In the genomic region with DNA sequence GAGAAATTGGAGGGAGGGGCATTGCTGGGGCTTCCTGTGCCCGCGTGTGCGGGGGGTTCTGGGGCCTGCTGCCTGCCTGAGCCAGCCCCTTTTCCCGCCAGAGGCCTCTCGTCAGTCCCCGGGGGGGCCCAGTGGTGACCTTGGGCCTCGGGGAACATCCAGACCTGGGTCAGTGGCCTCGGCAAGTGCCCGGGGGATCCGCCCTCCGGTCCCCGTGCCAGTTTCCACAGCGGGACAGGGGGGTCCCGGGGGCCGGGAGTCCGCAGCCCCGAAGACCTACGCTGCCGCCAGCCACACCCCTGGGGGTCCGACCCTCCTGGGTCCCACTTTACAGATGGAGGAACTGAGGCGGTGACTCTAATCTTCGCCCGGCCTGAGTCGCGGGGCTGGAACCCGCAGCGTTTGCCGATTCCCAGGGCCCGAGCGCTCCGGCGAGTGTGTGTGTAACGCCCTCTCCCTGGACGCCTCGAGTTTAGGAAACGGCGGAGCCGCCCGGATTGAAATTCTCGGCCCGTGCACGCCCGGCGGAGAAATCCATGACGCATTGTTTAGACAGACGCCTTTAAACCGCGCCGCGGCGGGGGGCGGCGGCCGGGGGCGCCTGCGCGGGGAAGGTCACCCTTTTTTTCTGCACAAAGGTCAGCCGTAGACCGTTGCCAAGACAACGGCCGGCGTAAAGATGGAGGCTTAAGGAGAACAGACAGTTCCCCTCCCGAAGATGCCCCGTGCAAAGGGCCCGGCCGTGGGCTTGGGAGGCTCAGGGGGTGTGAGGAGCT, we compare ENCODE assay signal across 1 cellular context.
A peak's percentile ranks its signal among the peaks of the same experiment; 100 is the strongest.
TF ChIP-seq lines count a peak whose summit lies in the region.

No MANE protein-coding gene starts in this region.

TF ChIP-seq in HEK293, 187 proteins besides CTCF, POLR2A, EP300 and RAD21 (continued from another document and continues in another):
- TF ChIP-seq, protein P1, sequence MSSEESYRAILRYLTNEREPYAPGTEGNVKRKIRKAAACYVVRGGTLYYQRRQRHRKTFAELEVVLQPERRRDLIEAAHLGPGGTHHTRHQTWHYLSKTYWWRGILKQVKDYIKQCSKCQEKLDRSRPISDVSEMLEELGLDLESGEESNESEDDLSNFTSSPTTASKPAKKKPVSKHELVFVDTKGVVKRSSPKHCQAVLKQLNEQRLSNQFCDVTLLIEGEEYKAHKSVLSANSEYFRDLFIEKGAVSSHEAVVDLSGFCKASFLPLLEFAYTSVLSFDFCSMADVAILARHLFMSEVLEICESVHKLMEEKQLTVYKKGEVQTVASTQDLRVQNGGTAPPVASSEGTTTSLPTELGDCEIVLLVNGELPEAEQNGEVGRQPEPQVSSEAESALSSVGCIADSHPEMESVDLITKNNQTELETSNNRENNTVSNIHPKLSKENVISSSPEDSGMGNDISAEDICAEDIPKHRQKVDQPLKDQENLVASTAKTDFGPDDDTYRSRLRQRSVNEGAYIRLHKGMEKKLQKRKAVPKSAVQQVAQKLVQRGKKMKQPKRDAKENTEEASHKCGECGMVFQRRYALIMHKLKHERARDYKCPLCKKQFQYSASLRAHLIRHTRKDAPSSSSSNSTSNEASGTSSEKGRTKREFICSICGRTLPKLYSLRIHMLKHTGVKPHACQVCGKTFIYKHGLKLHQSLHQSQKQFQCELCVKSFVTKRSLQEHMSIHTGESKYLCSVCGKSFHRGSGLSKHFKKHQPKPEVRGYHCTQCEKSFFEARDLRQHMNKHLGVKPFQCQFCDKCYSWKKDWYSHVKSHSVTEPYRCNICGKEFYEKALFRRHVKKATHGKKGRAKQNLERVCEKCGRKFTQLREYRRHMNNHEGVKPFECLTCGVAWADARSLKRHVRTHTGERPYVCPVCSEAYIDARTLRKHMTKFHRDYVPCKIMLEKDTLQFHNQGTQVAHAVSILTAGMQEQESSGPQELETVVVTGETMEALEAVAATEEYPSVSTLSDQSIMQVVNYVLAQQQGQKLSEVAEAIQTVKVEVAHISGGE (tag by site-specific recombination; conservative IDR thresholded peaks at IDR 0.05; ENCODE audit: low read depth): 0 out of 2 replicates have a peak, but pooled peaks have one; percentile 20
- TF ChIP-seq BCL11A (tag by site-specific recombination; IDR thresholded peaks at IDR 0.05; ENCODE audit: low read depth) (no peak), KLF9 (tag by site-specific recombination; IDR thresholded peaks at IDR 0.05; ENCODE audit: low read depth) (0 out of 2 replicates have a peak, but pooled peaks have one; percentile 26), EGR2 (tag by site-specific recombination; IDR thresholded peaks at IDR 0.05; ENCODE audit: low read depth) (peak; percentile 34; the same call in 1 of the 2 replicates), ZNF596 (tag by site-specific recombination; IDR thresholded peaks at IDR 0.05) (no peak), HOXD13 (CRISPR knock-in tag; IDR thresholded peaks at IDR 0.05; ENCODE audit: borderline replicate concordance) (no peak), ZNF335 (tag by site-specific recombination; conservative IDR thresholded peaks at IDR 0.05) (peak; percentile 85), ZNF621 (tag by site-specific recombination; IDR thresholded peaks at IDR 0.05) (no peak), GLIS2 (tag by site-specific recombination; IDR thresholded peaks at IDR 0.05) (peak; percentile 69), ZNF692 (tag by site-specific recombination; IDR thresholded peaks at IDR 0.05) (peak; percentile 45; the same call in 1 of the 2 replicates), ZNF132 (tag by site-specific recombination; IDR thresholded peaks at IDR 0.05; ENCODE audit: borderline replicate concordance) (no peak), ATF2 (tag by site-specific recombination; IDR thresholded peaks at IDR 0.05; ENCODE audit: low read depth) (peak; percentile 61), ZNF501 (tag by site-specific recombination; IDR thresholded peaks at IDR 0.05) (no peak), GFI1B (tag by site-specific recombination; IDR thresholded peaks at IDR 0.05) (no peak), YY2 (tag by site-specific recombination; IDR thresholded peaks at IDR 0.05) (0 out of 2 replicates have a peak, but pooled peaks have one; percentile 15), HOXA7 (CRISPR knock-in tag; IDR thresholded peaks at IDR 0.05; ENCODE audit: borderline replicate concordance) (no peak), ZFHX2 (tag by site-specific recombination; conservative IDR thresholded peaks at IDR 0.05) (peak; percentile 35; the same call in 1 of the 2 replicates), ZNF24 (tag by site-specific recombination; IDR thresholded peaks at IDR 0.05) (no peak), KLF1 (tag by site-specific recombination; IDR thresholded peaks at IDR 0.05) (peak; percentile 96), ZNF2 (tag by site-specific recombination; IDR thresholded peaks at IDR 0.05) (no peak), ZNF146 (tag by site-specific recombination; IDR thresholded peaks at IDR 0.05) (no peak), ZNF488 (tag by site-specific recombination; IDR thresholded peaks at IDR 0.05) (no peak), GLIS1 (tag by site-specific recombination; IDR thresholded peaks at IDR 0.05) (peak; percentile 84), ZNF561 (tag by site-specific recombination; IDR thresholded peaks at IDR 0.05; ENCODE audit: borderline replicate concordance) (peak; percentile 63; the same call in 1 of the 2 replicates), KLF7 (tag by site-specific recombination; IDR thresholded peaks at IDR 0.05; ENCODE audit: borderline replicate concordance) (peak; percentile 43; the same call in 1 of the 2 replicates), FEZF1 (tag by site-specific recombination; IDR thresholded peaks at IDR 0.05) (peak; percentile 33; the same call in 1 of the 2 replicates), OVOL3 (tag by site-specific recombination; IDR thresholded peaks at IDR 0.05) (no peak), SP2 (tag by site-specific recombination; IDR thresholded peaks at IDR 0.05) (no peak), IKZF3 (tag by site-specific recombination; IDR thresholded peaks at IDR 0.05) (peak; percentile 53; the same call in 1 of the 2 replicates), ZBTB6 (tag by site-specific recombination; IDR thresholded peaks at IDR 0.05) (0 out of 2 replicates have a peak, but pooled peaks have one; percentile 6), ZNF37A (tag by site-specific recombination; IDR thresholded peaks at IDR 0.05) (no peak), ZNF830 (tag by site-specific recombination; IDR thresholded peaks at IDR 0.05; ENCODE audit: low read depth) (no peak), ZIC2 (tag by site-specific recombination; IDR thresholded peaks at IDR 0.05) (no peak), ZNF624 (tag by site-specific recombination; IDR thresholded peaks at IDR 0.05) (no peak), ZSCAN30 (tag by site-specific recombination; IDR thresholded peaks at IDR 0.05) (peak; percentile 21; the same call in 1 of the 2 replicates), ZNF341 (tag by site-specific recombination; IDR thresholded peaks at IDR 0.05; ENCODE audit: low read depth) (peak; percentile 42; the same call in 1 of the 2 replicates), ZNF416 (tag by site-specific recombination; IDR thresholded peaks at IDR 0.05) (no peak), ZNF549 (tag by site-specific recombination; IDR thresholded peaks at IDR 0.05) (no peak), ZNF785 (tag by site-specific recombination; IDR thresholded peaks at IDR 0.05) (no peak), SCRT1 (tag by site-specific recombination; IDR thresholded peaks at IDR 0.05; ENCODE audit: borderline replicate concordance) (no peak), TCF7L2 (IDR thresholded peaks at IDR 0.05; ENCODE audit: borderline replicate concordance, low read depth, low read length) (no peak), ZBTB26 (tag by site-specific recombination; optimal IDR thresholded peaks at IDR 0.05) (peak; percentile 54), WT1 (tag by site-specific recombination; IDR thresholded peaks at IDR 0.05) (0 out of 2 replicates have a peak, but pooled peaks have one; percentile 27), PATZ1 (tag by site-specific recombination; IDR thresholded peaks at IDR 0.05) (peak; percentile 85)
- TF ChIP-seq, protein P2, sequence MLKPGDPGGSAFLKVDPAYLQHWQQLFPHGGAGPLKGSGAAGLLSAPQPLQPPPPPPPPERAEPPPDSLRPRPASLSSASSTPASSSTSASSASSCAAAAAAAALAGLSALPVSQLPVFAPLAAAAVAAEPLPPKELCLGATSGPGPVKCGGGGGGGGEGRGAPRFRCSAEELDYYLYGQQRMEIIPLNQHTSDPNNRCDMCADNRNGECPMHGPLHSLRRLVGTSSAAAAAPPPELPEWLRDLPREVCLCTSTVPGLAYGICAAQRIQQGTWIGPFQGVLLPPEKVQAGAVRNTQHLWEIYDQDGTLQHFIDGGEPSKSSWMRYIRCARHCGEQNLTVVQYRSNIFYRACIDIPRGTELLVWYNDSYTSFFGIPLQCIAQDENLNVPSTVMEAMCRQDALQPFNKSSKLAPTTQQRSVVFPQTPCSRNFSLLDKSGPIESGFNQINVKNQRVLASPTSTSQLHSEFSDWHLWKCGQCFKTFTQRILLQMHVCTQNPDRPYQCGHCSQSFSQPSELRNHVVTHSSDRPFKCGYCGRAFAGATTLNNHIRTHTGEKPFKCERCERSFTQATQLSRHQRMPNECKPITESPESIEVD (tag by site-specific recombination; IDR thresholded peaks at IDR 0.05): no peak; the same call in 1 of the 2 replicates
- TF ChIP-seq, protein P3, sequence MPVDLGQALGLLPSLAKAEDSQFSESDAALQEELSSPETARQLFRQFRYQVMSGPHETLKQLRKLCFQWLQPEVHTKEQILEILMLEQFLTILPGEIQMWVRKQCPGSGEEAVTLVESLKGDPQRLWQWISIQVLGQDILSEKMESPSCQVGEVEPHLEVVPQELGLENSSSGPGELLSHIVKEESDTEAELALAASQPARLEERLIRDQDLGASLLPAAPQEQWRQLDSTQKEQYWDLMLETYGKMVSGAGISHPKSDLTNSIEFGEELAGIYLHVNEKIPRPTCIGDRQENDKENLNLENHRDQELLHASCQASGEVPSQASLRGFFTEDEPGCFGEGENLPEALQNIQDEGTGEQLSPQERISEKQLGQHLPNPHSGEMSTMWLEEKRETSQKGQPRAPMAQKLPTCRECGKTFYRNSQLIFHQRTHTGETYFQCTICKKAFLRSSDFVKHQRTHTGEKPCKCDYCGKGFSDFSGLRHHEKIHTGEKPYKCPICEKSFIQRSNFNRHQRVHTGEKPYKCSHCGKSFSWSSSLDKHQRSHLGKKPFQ (tag by site-specific recombination; IDR thresholded peaks at IDR 0.05): no peak
